ENCODE assay signal across 1 cellular context in genomic region chr16:17828012-17828411, GRCh38.
TF ChIP-seq lines count a peak whose summit lies in the region.

No MANE protein-coding gene starts in this region.

TF ChIP-seq in SK-N-SH, 30 proteins besides CTCF, POLR2A, EP300 and RAD21 (continued from another document):
- TF ChIP-seq TEAD4 (IDR thresholded peaks at IDR 0.05; ENCODE audit: borderline replicate concordance, insufficient read depth) (peak; percentile 71; the same call in 1 of the 2 replicates), GATA2 (CRISPR knock-in tag; IDR thresholded peaks at IDR 0.05) (no peak), POLR2AphosphoS5 (IDR thresholded peaks at IDR 0.05; ENCODE audit: low read depth, low read length) (peak; percentile 31; the same call in 1 of the 2 replicates), JUND (IDR thresholded peaks at IDR 0.05) (peak; percentile 71), FOSL2 (IDR thresholded peaks at IDR 0.05; ENCODE audit: borderline replicate concordance, low read depth) (peak; percentile 82; the same call in 1 of the 2 replicates), TCF12 (IDR thresholded peaks at IDR 0.05) (peak; percentile 74), TAF1 (IDR thresholded peaks at IDR 0.05; ENCODE audit: borderline replicate concordance, low read depth, low read length) (no peak), MAX (IDR thresholded peaks at IDR 0.05; ENCODE audit: low read depth) (0 out of 2 replicates have a peak, but pooled peaks have one; percentile 14)
